Comparison of ENCODE assay signal across 1 cellular context in the genomic region with DNA sequence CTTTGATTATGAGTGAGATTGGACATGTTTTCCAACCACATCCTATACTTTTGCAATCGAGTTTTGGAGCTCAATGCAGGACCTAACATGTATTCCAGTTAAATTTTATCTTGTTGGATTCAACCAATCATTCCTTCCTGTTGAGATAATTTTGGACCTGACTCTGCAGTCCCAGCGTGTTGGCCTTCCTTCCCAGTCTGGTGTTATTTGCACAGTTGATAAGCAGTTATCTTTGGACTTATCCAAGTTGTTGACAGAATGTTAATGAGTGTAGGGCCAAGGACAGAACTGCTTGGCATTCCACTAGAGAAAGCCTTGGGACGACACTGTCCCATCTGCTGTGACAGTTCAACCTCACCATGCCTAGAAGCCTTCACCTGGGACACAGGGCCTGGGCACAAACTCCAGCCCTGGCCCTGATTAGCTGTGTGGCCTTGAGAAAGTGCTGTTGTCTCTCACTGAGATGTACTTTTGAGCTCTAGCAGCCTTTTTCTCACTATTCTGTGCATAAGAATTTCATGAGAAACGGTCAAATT.
TF ChIP-seq lines count a peak whose summit lies in the region.

No MANE protein-coding gene starts in this region.

TF ChIP-seq in HepG2, 621 proteins besides CTCF, POLR2A, EP300 and RAD21 (continued from another document):
- TF ChIP-seq, protein P1, sequence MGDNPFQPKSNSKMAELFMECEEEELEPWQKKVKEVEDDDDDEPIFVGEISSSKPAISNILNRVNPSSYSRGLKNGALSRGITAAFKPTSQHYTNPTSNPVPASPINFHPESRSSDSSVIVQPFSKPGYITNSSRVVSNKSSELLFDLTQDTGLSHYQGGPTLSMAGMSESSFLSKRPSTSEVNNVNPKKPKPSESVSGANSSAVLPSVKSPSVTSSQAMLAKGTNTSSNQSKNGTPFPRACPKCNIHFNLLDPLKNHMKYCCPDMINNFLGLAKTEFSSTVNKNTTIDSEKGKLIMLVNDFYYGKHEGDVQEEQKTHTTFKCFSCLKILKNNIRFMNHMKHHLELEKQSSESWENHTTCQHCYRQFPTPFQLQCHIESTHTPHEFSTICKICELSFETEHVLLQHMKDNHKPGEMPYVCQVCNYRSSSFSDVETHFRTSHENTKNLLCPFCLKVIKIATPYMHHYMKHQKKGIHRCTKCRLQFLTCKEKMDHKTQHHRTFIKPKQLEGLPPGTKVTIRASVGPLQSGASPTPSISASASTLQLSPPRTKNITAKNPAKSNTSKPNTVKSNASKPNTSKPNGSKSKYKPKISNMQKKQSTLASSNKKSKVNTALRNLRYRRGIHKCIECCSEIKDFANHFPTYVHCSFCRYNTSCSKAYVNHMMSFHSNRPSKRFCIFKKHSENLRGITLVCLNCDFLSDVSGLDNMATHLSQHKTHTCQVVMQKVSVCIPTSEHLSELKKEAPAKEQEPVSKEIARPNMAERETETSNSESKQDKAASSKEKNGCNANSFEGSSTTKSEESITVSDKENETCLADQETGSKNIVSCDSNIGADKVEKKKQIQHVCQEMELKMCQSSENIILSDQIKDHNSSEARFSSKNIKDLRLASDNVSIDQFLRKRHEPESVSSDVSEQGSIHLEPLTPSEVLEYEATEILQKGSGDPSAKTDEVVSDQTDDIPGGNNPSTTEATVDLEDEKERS (CRISPR knock-in tag; IDR thresholded peaks at IDR 0.05) = 0 out of 2 replicates have a peak, but pooled peaks have one; percentile 19
- TF ChIP-seq BHLHE40 (IDR thresholded peaks at IDR 0.05; ENCODE audit: low read length) (no peak), ZNF792 (CRISPR knock-in tag; IDR thresholded peaks at IDR 0.05) (no peak), MTF1 (CRISPR knock-in tag; IDR thresholded peaks at IDR 0.05) (no peak), NCOA2 (CRISPR knock-in tag; IDR thresholded peaks at IDR 0.05) (peak; percentile 97), MEIS1 (CRISPR knock-in tag; IDR thresholded peaks at IDR 0.05; ENCODE audit: borderline replicate concordance) (peak; percentile 75), ZBTB38 (CRISPR knock-in tag; IDR thresholded peaks at IDR 0.05) (no peak), PHF5A (CRISPR knock-in tag; IDR thresholded peaks at IDR 0.05; ENCODE audit: low read depth, unreplicated experiment) (no peak), ZFP36 (IDR thresholded peaks at IDR 0.05; ENCODE audit: borderline replicate concordance, low read depth, low read length, partially characterized antibody) (no peak), ZC3H13 (CRISPR knock-in tag; IDR thresholded peaks at IDR 0.05) (no peak), RCOR2 (CRISPR knock-in tag; IDR thresholded peaks at IDR 0.05) (peak; percentile 84), ZNF552 (CRISPR knock-in tag; IDR thresholded peaks at IDR 0.05; ENCODE audit: borderline replicate concordance) (0 out of 2 replicates have a peak, but pooled peaks have one; percentile 41), POLR2AphosphoS2 (IDR thresholded peaks at IDR 0.05; ENCODE audit: low read depth, low read length) (no peak), IRX3 (CRISPR knock-in tag; IDR thresholded peaks at IDR 0.05; ENCODE audit: borderline replicate concordance, low read depth) (no peak), ZNF446 (CRISPR knock-in tag; IDR thresholded peaks at IDR 0.05) (no peak), ZNF83 (CRISPR knock-in tag; IDR thresholded peaks at IDR 0.05; ENCODE audit: borderline replicate concordance) (no peak), CC2D1A (CRISPR knock-in tag; IDR thresholded peaks at IDR 0.05) (no peak)
- TF ChIP-seq, protein P2, sequence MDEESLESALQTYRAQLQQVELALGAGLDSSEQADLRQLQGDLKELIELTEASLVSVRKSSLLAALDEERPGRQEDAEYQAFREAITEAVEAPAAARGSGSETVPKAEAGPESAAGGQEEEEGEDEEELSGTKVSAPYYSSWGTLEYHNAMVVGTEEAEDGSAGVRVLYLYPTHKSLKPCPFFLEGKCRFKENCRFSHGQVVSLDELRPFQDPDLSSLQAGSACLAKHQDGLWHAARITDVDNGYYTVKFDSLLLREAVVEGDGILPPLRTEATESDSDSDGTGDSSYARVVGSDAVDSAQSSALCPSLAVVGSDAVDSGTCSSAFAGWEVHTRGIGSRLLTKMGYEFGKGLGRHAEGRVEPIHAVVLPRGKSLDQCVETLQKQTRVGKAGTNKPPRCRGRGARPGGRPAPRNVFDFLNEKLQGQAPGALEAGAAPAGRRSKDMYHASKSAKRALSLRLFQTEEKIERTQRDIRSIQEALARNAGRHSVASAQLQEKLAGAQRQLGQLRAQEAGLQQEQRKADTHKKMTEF (CRISPR knock-in tag; IDR thresholded peaks at IDR 0.05) = peak; percentile 85
- TF ChIP-seq, protein P3, sequence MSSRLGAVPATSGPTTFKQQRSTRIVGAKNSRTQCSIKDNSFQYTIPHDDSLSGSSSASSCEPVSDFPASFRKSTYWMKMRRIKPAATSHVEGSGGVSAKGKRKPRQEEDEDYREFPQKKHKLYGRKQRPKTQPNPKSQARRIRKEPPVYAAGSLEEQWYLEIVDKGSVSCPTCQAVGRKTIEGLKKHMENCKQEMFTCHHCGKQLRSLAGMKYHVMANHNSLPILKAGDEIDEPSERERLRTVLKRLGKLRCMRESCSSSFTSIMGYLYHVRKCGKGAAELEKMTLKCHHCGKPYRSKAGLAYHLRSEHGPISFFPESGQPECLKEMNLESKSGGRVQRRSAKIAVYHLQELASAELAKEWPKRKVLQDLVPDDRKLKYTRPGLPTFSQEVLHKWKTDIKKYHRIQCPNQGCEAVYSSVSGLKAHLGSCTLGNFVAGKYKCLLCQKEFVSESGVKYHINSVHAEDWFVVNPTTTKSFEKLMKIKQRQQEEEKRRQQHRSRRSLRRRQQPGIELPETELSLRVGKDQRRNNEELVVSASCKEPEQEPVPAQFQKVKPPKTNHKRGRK (CRISPR knock-in tag; IDR thresholded peaks at IDR 0.05) = no peak
- TF ChIP-seq, protein P4, sequence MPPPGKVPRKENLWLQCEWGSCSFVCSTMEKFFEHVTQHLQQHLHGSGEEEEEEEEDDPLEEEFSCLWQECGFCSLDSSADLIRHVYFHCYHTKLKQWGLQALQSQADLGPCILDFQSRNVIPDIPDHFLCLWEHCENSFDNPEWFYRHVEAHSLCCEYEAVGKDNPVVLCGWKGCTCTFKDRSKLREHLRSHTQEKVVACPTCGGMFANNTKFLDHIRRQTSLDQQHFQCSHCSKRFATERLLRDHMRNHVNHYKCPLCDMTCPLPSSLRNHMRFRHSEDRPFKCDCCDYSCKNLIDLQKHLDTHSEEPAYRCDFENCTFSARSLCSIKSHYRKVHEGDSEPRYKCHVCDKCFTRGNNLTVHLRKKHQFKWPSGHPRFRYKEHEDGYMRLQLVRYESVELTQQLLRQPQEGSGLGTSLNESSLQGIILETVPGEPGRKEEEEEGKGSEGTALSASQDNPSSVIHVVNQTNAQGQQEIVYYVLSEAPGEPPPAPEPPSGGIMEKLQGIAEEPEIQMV (CRISPR knock-in tag; IDR thresholded peaks at IDR 0.05; ENCODE audit: low read depth) = no peak
- TF ChIP-seq, protein P5, sequence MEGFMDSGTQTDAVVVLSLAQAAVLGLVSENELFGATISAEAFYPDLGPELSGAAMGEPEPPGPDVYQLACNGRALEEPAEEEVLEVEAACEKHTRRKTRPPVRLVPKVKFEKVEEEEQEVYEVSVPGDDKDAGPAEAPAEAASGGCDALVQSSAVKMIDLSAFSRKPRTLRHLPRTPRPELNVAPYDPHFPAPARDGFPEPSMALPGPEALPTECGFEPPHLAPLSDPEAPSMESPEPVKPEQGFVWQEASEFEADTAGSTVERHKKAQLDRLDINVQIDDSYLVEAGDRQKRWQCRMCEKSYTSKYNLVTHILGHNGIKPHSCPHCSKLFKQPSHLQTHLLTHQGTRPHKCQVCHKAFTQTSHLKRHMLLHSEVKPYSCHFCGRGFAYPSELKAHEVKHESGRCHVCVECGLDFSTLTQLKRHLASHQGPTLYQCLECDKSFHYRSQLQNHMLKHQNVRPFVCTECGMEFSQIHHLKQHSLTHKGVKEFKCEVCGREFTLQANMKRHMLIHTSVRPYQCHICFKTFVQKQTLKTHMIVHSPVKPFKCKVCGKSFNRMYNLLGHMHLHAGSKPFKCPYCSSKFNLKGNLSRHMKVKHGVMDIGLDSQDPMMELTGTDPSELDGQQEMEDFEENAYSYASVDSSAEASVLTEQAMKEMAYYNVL (CRISPR knock-in tag; IDR thresholded peaks at IDR 0.05; ENCODE audit: borderline replicate concordance) = peak; percentile 70; the same call in 1 of the 2 replicates
- TF ChIP-seq, protein P6, sequence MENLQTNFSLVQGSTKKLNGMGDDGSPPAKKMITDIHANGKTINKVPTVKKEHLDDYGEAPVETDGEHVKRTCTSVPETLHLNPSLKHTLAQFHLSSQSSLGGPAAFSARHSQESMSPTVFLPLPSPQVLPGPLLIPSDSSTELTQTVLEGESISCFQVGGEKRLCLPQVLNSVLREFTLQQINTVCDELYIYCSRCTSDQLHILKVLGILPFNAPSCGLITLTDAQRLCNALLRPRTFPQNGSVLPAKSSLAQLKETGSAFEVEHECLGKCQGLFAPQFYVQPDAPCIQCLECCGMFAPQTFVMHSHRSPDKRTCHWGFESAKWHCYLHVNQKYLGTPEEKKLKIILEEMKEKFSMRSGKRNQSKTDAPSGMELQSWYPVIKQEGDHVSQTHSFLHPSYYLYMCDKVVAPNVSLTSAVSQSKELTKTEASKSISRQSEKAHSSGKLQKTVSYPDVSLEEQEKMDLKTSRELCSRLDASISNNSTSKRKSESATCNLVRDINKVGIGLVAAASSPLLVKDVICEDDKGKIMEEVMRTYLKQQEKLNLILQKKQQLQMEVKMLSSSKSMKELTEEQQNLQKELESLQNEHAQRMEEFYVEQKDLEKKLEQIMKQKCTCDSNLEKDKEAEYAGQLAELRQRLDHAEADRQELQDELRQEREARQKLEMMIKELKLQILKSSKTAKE (CRISPR knock-in tag; IDR thresholded peaks at IDR 0.05; ENCODE audit: borderline replicate concordance) = peak; percentile 89
- TF ChIP-seq, protein P7, sequence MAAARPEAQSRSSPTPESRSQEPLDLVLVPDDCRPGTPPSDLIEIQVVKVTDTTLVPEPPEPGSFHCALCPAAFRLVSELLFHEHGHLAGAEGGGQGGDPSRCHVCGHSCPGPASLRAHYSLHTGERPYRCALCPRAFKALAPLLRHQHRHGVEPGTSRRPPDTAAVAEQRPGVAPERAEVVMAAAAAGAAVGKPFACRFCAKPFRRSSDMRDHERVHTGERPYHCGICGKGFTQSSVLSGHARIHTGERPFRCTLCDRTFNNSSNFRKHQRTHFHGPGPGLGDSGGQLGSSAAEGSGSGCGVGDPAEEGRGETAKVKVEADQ (CRISPR knock-in tag; IDR thresholded peaks at IDR 0.05; ENCODE audit: borderline replicate concordance) = no peak
- TF ChIP-seq, protein P8, sequence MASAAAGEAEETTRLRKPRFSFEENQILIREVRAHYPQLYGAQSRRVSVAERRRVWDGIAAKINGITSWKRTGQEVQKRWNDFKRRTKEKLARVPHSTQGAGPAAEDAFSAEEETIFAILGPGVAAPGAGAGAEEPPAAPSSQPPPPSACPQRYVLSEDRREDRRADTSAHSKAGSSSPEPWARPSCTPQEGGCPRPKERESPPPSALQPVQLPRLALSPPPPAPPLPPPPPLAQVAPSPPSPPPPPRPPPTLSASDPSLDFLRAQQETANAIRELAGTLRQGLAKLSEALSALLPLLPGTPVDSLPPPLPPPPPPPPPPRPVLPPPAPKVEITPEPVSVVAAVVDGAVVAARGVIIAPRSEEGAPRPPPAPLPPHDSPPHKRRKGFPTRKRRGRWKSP (CRISPR knock-in tag; IDR thresholded peaks at IDR 0.05) = no peak
